Comparison of ENCODE assay signal across 22 cellular contexts in the genomic region with DNA sequence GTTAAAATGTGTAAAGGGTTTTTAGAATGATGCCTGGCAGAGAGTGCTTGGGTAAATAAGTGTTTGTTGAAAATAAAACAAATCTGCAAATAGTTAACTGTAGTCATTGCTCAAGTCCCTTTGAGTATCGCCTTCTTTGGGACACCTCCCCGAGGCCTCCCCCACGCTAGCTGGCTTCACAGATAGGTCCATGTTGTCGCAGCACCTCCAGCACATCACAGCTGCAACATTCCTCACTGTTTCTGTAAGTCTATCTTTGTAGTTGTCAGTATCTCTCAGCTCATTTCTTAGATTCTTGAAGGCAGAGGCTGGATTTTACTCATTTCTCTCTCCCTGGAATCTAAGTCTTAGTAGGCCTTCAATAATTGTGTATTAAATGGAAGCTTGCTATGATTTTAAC. TPM values are rescaled to one million over a fixed set of nuclear protein-coding genes. Genes with fewer than 3 reads are reported as not detected.
"Had no signal": no experiment of that assay in that cellular context is flagged by ENCODE, and none has a peak within 500 bp of the region (broad histone marks: within the 10 kb centered on the region; RNA-seq: fewer than 3 reads in every experiment).

No MANE protein-coding gene starts in this region.

- H3K9me3 ChIP-seq: adrenal gland, body of pancreas, colonic mucosa, esophagus squamous epithelium had no signal

- H3K27me3 ChIP-seq: body of pancreas had no signal

- H3K27ac ChIP-seq: body of pancreas, colonic mucosa, epithelial cell of prostate had no signal

- H3K36me3 ChIP-seq: adrenal gland, colonic mucosa, esophagus squamous epithelium had no signal

- FAIRE-seq: endometrium had no signal

- H3K4me3 Mint-ChIP-seq: activated CD4-positive, alpha-beta T cell treated with anti-CD3 and anti-CD28 coated beads for 36 hours; activated CD4-positive, alpha-beta T cell treated with anti-CD3 and anti-CD28 coated beads, Interleukin-2, amount 10 ng/mL, durations not matched to agents 24 days and 14 days; activated CD8-positive, alpha-beta memory T cell treated with anti-CD3 and anti-CD28 coated beads, Interleukin-2, amount 10 ng/mL, durations not matched to agents 7 days and 5 days; activated CD8-positive, alpha-beta T cell treated with anti-CD3 and anti-CD28 coated beads, Interleukin-2, amount 10 ng/mL, durations not matched to agents 7 days and 5 days; activated naive CD4-positive, alpha-beta T cell treated with anti-CD3 and anti-CD28 coated beads for 36 hours; activated naive CD8-positive, alpha-beta T cell treated with anti-CD3 and anti-CD28 coated beads for 36 hours; activated naive CD8-positive, alpha-beta T cell treated with anti-CD3 and anti-CD28 coated beads, Interleukin-2, amount 50 U/mL, for 24 hours; activated T-helper 1 cell treated with anti-CD3 and anti-CD28 coated beads, Interleukin-12 subunit alpha, Interleukin-12 subunit beta, Interleukin-2, Interleukin-4 antibody, amounts not matched to agents 30 ng/mL and 10 ng/mL and 1 ng/mL, durations not matched to agents 14 hours and 24 hours and 36 hours; T-helper 2 cell treated with Interferon-gamma antibody and Interleukin-4, amounts not matched to agents 5 μg/mL and 100 μg/mL, for 36 hours had no signal

- H3K27ac Mint-ChIP-seq: activated CD4-positive, alpha-beta memory T cell treated with anti-CD3 and anti-CD28 coated beads for 36 hours; activated CD4-positive, alpha-beta T cell treated with anti-CD3 and anti-CD28 coated beads for 36 hours; activated CD4-positive, alpha-beta T cell treated with anti-CD3 and anti-CD28 coated beads, Interleukin-2, amount 10 ng/mL, durations not matched to agents 24 days and 14 days; activated CD8-positive, alpha-beta memory T cell treated with anti-CD3 and anti-CD28 coated beads, Interleukin-2, amount 10 ng/mL, durations not matched to agents 7 days and 5 days; activated CD8-positive, alpha-beta T cell treated with anti-CD3 and anti-CD28 coated beads, Interleukin-2, amount 10 ng/mL, durations not matched to agents 7 days and 5 days; activated naive CD4-positive, alpha-beta T cell treated with anti-CD3 and anti-CD28 coated beads for 36 hours; activated naive CD4-positive, alpha-beta T cell treated with anti-CD3 and anti-CD28 coated beads, Interleukin-2, amount 50 U/mL, for 24 hours; activated naive CD8-positive, alpha-beta T cell treated with anti-CD3 and anti-CD28 coated beads for 36 hours; activated naive CD8-positive, alpha-beta T cell treated with anti-CD3 and anti-CD28 coated beads, Interleukin-2, amount 50 U/mL, for 24 hours; activated T-helper 1 cell treated with anti-CD3 and anti-CD28 coated beads, Interleukin-12 subunit alpha, Interleukin-12 subunit beta, Interleukin-2, Interleukin-4 antibody, amounts not matched to agents 30 ng/mL and 10 ng/mL and 1 ng/mL, durations not matched to agents 14 hours and 24 hours and 36 hours; activated T-helper 2 cell treated with anti-CD3 and anti-CD28 coated beads, Interferon-gamma antibody, Interleukin-2, Interleukin-4, amounts not matched to agents 10 μg/mL and 5 μg/mL and 100 μg/mL, durations not matched to agents 14 hours and 24 hours and 36 hours; T-helper 17 cell; T-helper 2 cell treated with Interferon-gamma antibody and Interleukin-4, amounts not matched to agents 5 μg/mL and 100 μg/mL, for 36 hours had no signal

- H3K4me3 ChIP-seq: adrenal gland, body of pancreas, colonic mucosa, esophagus squamous epithelium had no signal

- DNase-seq: esophagus squamous epithelium had no signal

- H3K36me3 Mint-ChIP-seq: activated CD4-positive, alpha-beta memory T cell treated with anti-CD3 and anti-CD28 coated beads for 36 hours; activated CD8-positive, alpha-beta memory T cell treated with anti-CD3 and anti-CD28 coated beads, Interleukin-2, amount 10 ng/mL, durations not matched to agents 7 days and 5 days; activated naive CD4-positive, alpha-beta T cell treated with anti-CD3 and anti-CD28 coated beads, Interleukin-2, amount 50 U/mL, for 24 hours; activated naive CD8-positive, alpha-beta T cell treated with anti-CD3 and anti-CD28 coated beads for 36 hours had no signal

- H3K9me3 Mint-ChIP-seq: activated CD4-positive, alpha-beta memory T cell treated with anti-CD3 and anti-CD28 coated beads for 36 hours; activated CD4-positive, alpha-beta T cell treated with anti-CD3 and anti-CD28 coated beads, Interleukin-2, amount 10 ng/mL, durations not matched to agents 24 days and 14 days; activated naive CD4-positive, alpha-beta T cell treated with anti-CD3 and anti-CD28 coated beads for 36 hours; activated naive CD4-positive, alpha-beta T cell treated with anti-CD3 and anti-CD28 coated beads, Interleukin-2, amount 50 U/mL, for 24 hours; activated naive CD8-positive, alpha-beta T cell treated with anti-CD3 and anti-CD28 coated beads for 36 hours; activated naive CD8-positive, alpha-beta T cell treated with anti-CD3 and anti-CD28 coated beads, Interleukin-2, amount 50 U/mL, for 24 hours; activated T-helper 1 cell treated with anti-CD3 and anti-CD28 coated beads, Interleukin-12 subunit alpha, Interleukin-12 subunit beta, Interleukin-2, Interleukin-4 antibody, amounts not matched to agents 30 ng/mL and 10 ng/mL and 1 ng/mL, durations not matched to agents 14 hours and 24 hours and 36 hours; activated T-helper 2 cell treated with anti-CD3 and anti-CD28 coated beads, Interferon-gamma antibody, Interleukin-2, Interleukin-4, amounts not matched to agents 10 μg/mL and 5 μg/mL and 100 μg/mL, durations not matched to agents 14 hours and 24 hours and 36 hours; T-helper 2 cell treated with Interferon-gamma antibody and Interleukin-4, amounts not matched to agents 5 μg/mL and 100 μg/mL, for 36 hours had no signal

RNA-seq across cellular contexts. Expression of gene STUM, which starts 1.6 kb away (rescaled TPM):
- total RNA-seq: activated CD4-positive, alpha-beta memory T cell treated with anti-CD3 and anti-CD28 coated beads for 36 hours; activated CD4-positive, alpha-beta T cell treated with anti-CD3 and anti-CD28 coated beads for 36 hours; activated CD4-positive, alpha-beta T cell treated with anti-CD3 and anti-CD28 coated beads, Interleukin-2, amount 10 ng/mL, durations not matched to agents 24 days and 14 days; activated CD8-positive, alpha-beta memory T cell treated with anti-CD3 and anti-CD28 coated beads for 36 hours; activated CD8-positive, alpha-beta memory T cell treated with anti-CD3 and anti-CD28 coated beads, Interleukin-2, amount 10 ng/mL, durations not matched to agents 7 days and 5 days; activated CD8-positive, alpha-beta T cell treated with anti-CD3 and anti-CD28 coated beads, Interleukin-2, amount 10 ng/mL, durations not matched to agents 7 days and 5 days; activated naive CD4-positive, alpha-beta T cell treated with anti-CD3 and anti-CD28 coated beads for 36 hours; activated naive CD8-positive, alpha-beta T cell treated with anti-CD3 and anti-CD28 coated beads for 36 hours; activated T-helper 1 cell treated with anti-CD3 and anti-CD28 coated beads, Interleukin-12 subunit alpha, Interleukin-12 subunit beta, Interleukin-2, Interleukin-4 antibody, amounts not matched to agents 30 ng/mL and 10 ng/mL and 1 ng/mL, durations not matched to agents 14 hours and 24 hours and 36 hours; activated T-helper 2 cell treated with anti-CD3 and anti-CD28 coated beads, Interferon-gamma antibody, Interleukin-2, Interleukin-4, amounts not matched to agents 10 μg/mL and 5 μg/mL and 100 μg/mL, durations not matched to agents 14 hours and 24 hours and 36 hours; endothelial cell of umbilical vein; fibroblast of lung; T-helper 17 cell had no signal
- polyA plus RNA-seq: endothelial cell of umbilical vein had no signal
